Comparison of ENCODE assay signal across 1 cellular context in the genomic region with DNA sequence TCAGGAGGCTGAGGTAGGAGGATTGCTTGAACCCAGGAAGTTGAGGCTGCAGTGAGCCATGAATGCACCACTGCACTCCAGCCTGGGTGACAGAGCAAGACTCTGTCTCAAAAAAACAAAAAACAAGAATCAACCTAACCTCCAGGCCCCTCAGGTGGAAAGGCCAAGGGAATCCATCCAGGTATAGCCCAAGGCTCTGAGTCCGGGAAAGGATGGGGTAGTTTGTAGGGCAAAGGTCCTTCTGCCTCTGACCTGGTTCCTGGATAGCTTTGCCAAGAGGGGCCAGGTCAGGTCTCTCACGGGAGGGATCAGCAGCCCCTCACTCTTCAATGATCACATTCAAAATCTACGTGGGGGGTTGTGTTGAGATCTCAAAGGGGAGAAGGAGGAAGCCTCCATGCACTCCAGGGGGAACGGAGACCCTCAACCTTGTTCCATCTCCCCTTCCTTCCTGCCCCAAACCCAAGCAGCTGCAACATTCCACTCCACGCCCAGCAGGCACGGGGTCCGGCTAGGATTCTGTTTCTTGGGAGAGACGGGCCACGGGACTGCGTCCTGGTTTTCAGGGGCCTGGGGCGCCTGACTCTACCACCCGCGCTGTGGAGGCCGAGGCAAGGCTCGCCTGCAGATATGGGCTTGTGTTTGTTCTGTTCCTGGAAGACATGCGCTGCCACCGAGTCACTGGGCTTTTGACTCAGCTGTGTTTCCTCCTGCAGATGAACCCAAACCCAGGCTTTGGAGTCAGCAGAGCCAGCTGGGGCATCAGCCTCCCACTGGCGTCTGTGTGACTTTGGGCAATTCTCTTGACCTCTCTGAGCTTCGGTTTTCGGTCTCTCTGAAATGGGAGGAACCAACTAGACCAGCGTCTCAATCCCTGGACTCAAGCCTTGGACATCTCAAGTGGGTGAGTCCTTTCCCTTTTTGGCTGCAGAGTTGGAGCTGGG.
TF ChIP-seq lines count a peak whose summit lies in the region.

No MANE protein-coding gene starts in this region.

TF ChIP-seq in H1, 55 proteins besides CTCF, POLR2A, EP300 and RAD21:
- TF ChIP-seq SP4 (IDR thresholded peaks at IDR 0.05; ENCODE audit: low read length) = no peak
- no peak for TF ChIP-seq EZH2 (IDR thresholded peaks at IDR 0.05; ENCODE audit: low read depth, low read length, severe bottlenecking)
- TF ChIP-seq, protein P1, sequence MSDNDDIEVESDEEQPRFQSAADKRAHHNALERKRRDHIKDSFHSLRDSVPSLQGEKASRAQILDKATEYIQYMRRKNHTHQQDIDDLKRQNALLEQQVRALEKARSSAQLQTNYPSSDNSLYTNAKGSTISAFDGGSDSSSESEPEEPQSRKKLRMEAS (IDR thresholded peaks at IDR 0.05) = no peak
- TF ChIP-seq TAF1 (IDR thresholded peaks at IDR 0.05; ENCODE audit: low read depth, low read length) = no peak
TF ChIP-seq in H1: peak in this region for 0.
